10 cellular contexts compared by ENCODE assay signal in genomic region chr13:41313117-41313516, GRCh38. TPM values are rescaled to one million over a fixed set of nuclear protein-coding genes. Genes with fewer than 3 reads are reported as not detected.
A peak's percentile ranks its signal among the peaks of the same experiment; 100 is the strongest.
DNase-seq lines count a peak whose midpoint lies in the region; ATAC-seq and TF ChIP-seq lines count a peak whose summit lies in the region.
"Had no signal": no experiment of that assay in that cellular context is flagged by ENCODE, and none has a peak within 500 bp of the region (broad histone marks: within the 10 kb centered on the region; RNA-seq: fewer than 3 reads in every experiment).

No MANE protein-coding gene starts in this region.

- H3K4me3 ChIP-seq in SJCRH30: peak overlapping the region; percentile 96
- H3K4me3 ChIP-seq in fibroblast of lung (replicated peaks in 1 of 4; ENCODE audit: control extremely low read depth in 1 of 4, insufficient read depth in 1 of 4, low read depth in 3 of 4, low read length in 4 of 4): peak overlapping the region; percentile 63 to 99 (median 93)
- H3K4me3 ChIP-seq in skeletal muscle cell (ENCODE audit: low read depth, low read length): peak overlapping the region; percentile 81

- H3K4me2 ChIP-seq in fibroblast of lung (ENCODE audit: extremely low read depth, insufficient read depth, low read length): peak overlapping the region; percentile 91

- H3K27me3 Mint-ChIP-seq in activated CD4-positive, alpha-beta T cell treated with anti-CD3 and anti-CD28 coated beads for 36 hours: no peaks in the 10 kb centered on the region

- H3K4me3 Mint-ChIP-seq in activated CD4-positive, alpha-beta T cell treated with anti-CD3 and anti-CD28 coated beads for 36 hours: peak overlapping the region; percentile 90

- no peak overlapping the region for H2AFZ ChIP-seq in fibroblast of lung (ENCODE audit: low read length)

- H3K79me2 ChIP-seq in fibroblast of lung (ENCODE audit: control insufficient read depth, insufficient read depth, low read length): peaks cover 67% of the 10 kb centered on the region

- H3K9ac ChIP-seq in fibroblast of lung (ENCODE audit: insufficient read depth, low read length): no peak overlapping the region

- CTCF ChIA-PET in activated CD4-positive, alpha-beta T cell treated with anti-CD3 and anti-CD28 coated beads for 36 hours (lab: Charles Lee): interaction anchor here (1.6 kb wide), 1 partner anchor 34 kb away, joined by 3 read pairs; no protein-coding TSS in a partner anchor

- POLR2A ChIA-PET in activated CD4-positive, alpha-beta T cell treated with anti-CD3 and anti-CD28 coated beads for 36 hours (lab: Charles Lee): no interaction called here

- H3K36me3 Mint-ChIP-seq in activated CD4-positive, alpha-beta T cell treated with anti-CD3 and anti-CD28 coated beads for 36 hours (ENCODE audit: low read depth): peaks cover 21% of the 10 kb centered on the region

- H3K27ac ChIP-seq in SJCRH30: no peak overlapping the region; the same call in 1 of the 2 replicates
- peak overlapping the region; percentile 45 for H3K27ac ChIP-seq in fibroblast of lung (ENCODE audit: insufficient read depth, low read length)
- H3K27ac ChIP-seq: SJSA1 had no signal

- no peak overlapping the region for H3K27ac Mint-ChIP-seq in activated CD4-positive, alpha-beta T cell treated with anti-CD3 and anti-CD28 coated beads for 36 hours

- no peaks in the 10 kb centered on the region for H4K20me1 ChIP-seq in fibroblast of lung (ENCODE audit: control insufficient read depth, extremely low read depth, insufficient read depth, low read length)

- DNase-seq in activated CD4-positive, alpha-beta T cell treated with anti-CD3 and anti-CD28 coated beads for 36 hours: no peak
- DNase-seq in activated CD4-positive, alpha-beta T cell treated with anti-CD3 and anti-CD28 coated beads, Interleukin-2, amount 50 U/mL, for 4 hours: no peak
- DNase-seq in SJCRH30: no peak
- no peak for DNase-seq in fibroblast of lung (ENCODE audit: low read depth in 2 of 2)
- DNase-seq in skeletal muscle cell (ENCODE audit: low read depth): no peak
- no peak for DNase-seq in DMS53 (lab: John Stamatoyannopoulos, UW)
- DNase-seq in NCI-H2107 (lab: John Stamatoyannopoulos, UW): no peak
- no peak for DNase-seq in RPMI8226
- DNase-seq: COR-L47 had no signal

- intact Hi-C loops in activated CD4-positive, alpha-beta T cell treated with anti-CD3 and anti-CD28 coated beads for 36 hours (cut with DNase I, micrococcal nuclease): loop anchor here (5.0 kb wide), 3 partner anchors 251 to 649 kb away; partner anchors contain the start of genes ELF1 (in 1 of the 2), VWA8 (in 1 of the 2) and WBP4 (in 1 of the 2)

- H3K27me3 ChIP-seq in SJCRH30 (no peaks in the 10 kb centered on the region), fibroblast of lung (ENCODE audit: control insufficient read depth, insufficient read depth, low read length) (no peaks in the 10 kb centered on the region)
- H3K27me3 ChIP-seq: SJSA1 had no signal

- H3K9me3 ChIP-seq in SJCRH30 (replicated peaks) (no peaks in the 10 kb centered on the region), fibroblast of lung (ENCODE audit: control insufficient read depth, insufficient read depth, low read depth, low read length) (no peaks in the 10 kb centered on the region)
- H3K9me3 ChIP-seq: SJSA1 had no signal

- no peak for ATAC-seq in activated CD4-positive, alpha-beta T cell treated with anti-CD3 and anti-CD28 coated beads for 36 hours

- H3K36me3 ChIP-seq in SJCRH30: peaks cover 7% of the 10 kb centered on the region; the same call in 1 of the 2 replicates
- H3K36me3 ChIP-seq in fibroblast of lung (ENCODE audit: control insufficient read depth, insufficient read depth, low read length): no peaks in the 10 kb centered on the region

- H3K9me3 Mint-ChIP-seq in activated CD4-positive, alpha-beta T cell treated with anti-CD3 and anti-CD28 coated beads for 36 hours (ENCODE audit: low read depth): no peaks in the 10 kb centered on the region

- peaks cover 3% of the 10 kb centered on the region; the same call in 1 of the 2 replicates for H3K4me1 ChIP-seq in SJCRH30
- H3K4me1 ChIP-seq in fibroblast of lung (ENCODE audit: control insufficient read depth, extremely low read depth, insufficient read depth, low read length): peaks cover 7% of the 10 kb centered on the region
- H3K4me1 ChIP-seq: SJSA1 had no signal

- no peak for TF ChIP-seq CTCF in fibroblast of lung (conservative IDR thresholded peaks at IDR 0.05 in 1 of 2, IDR thresholded peaks at IDR 0.05 in 1 of 2; ENCODE audit: low read depth in 1 of 2, low read length in 2 of 2)

- H3K4me1 Mint-ChIP-seq in activated CD4-positive, alpha-beta T cell treated with anti-CD3 and anti-CD28 coated beads for 36 hours: peaks cover 50% of the 10 kb centered on the region

RNA-seq across cellular contexts. Expression of gene NAA16, which starts 2.0 kb away (rescaled TPM):
- total RNA-seq in activated CD4-positive, alpha-beta T cell treated with anti-CD3 and anti-CD28 coated beads for 36 hours: 10 to 100 TPM; 24.0 to 29.8 TPM
- total RNA-seq in SJCRH30 (2014; rRNA removed; shearing (Covaris generic)): 23.3 and 27.1 TPM in 2 replicates
- 7.9 and 9.2 TPM in 2 replicates for total RNA-seq in fibroblast of lung
- polyA plus RNA-seq in fibroblast of lung: 8.3 and 12.9 TPM in 2 replicates
- polyA plus RNA-seq in fibroblast of lung (2012): 5.6 and 6.8 TPM in 2 replicates
- polyA minus RNA-seq in fibroblast of lung (ENCODE audit: low replicate concordance): 0.98 and 1.0 TPM in 2 replicates

RNA-seq across cellular contexts. Expression of gene MTRF1, which starts 49.7 kb away (rescaled TPM):
- total RNA-seq in activated CD4-positive, alpha-beta T cell treated with anti-CD3 and anti-CD28 coated beads for 36 hours: 10 to 100 TPM; 19.7 to 22.1 TPM
- 22.5 and 22.6 TPM in 2 replicates for total RNA-seq in SJCRH30 (2014; rRNA removed; shearing (Covaris generic))
- total RNA-seq in fibroblast of lung: 13.4 and 17.2 TPM in 2 replicates
- polyA plus RNA-seq in fibroblast of lung: 9.4 and 11.6 TPM in 2 replicates
- polyA plus RNA-seq in fibroblast of lung (2012): 6.4 and 7.7 TPM in 2 replicates
- polyA minus RNA-seq in fibroblast of lung (ENCODE audit: low replicate concordance): 0.59 and 6.2 TPM in 2 replicates
